ENCODE assay signal across 1 cellular context in genomic region chr9:95511232-95511951, GRCh38.
TF ChIP-seq lines count a peak whose summit lies in the region.

No MANE protein-coding gene starts in this region.

TF ChIP-seq in HepG2, 621 proteins besides CTCF, POLR2A, EP300 and RAD21 (continued from another document and continues in another):
- peak; percentile 61; the same call in 1 of the 2 replicates for TF ChIP-seq ARID4A (CRISPR knock-in tag; IDR thresholded peaks at IDR 0.05; ENCODE audit: borderline replicate concordance)
- TF ChIP-seq NR2F2 (IDR thresholded peaks at IDR 0.05; ENCODE audit: borderline replicate concordance, low read depth), result no peak
- TF ChIP-seq ZBED4 (CRISPR knock-in tag; IDR thresholded peaks at IDR 0.05; ENCODE audit: borderline replicate concordance), result no peak
- no peak for TF ChIP-seq IKZF4 (CRISPR knock-in tag; IDR thresholded peaks at IDR 0.05; ENCODE audit: borderline replicate concordance, low read depth, not compliant biosample characterization)
- TF ChIP-seq ZNF274 (CRISPR knock-in tag; IDR thresholded peaks at IDR 0.05), result peak; percentile 54; the same call in 1 of the 2 replicates
- TF ChIP-seq POLR2G (IDR thresholded peaks at IDR 0.05; ENCODE audit: low read depth, low read length), result peak; percentile 66; the same call in 1 of the 2 replicates
- TF ChIP-seq JUND (CRISPR knock-in tag; IDR thresholded peaks at IDR 0.05), result no peak
- no peak for TF ChIP-seq GABPA (IDR thresholded peaks at IDR 0.05; ENCODE audit: low read depth, low read length)
- peak; percentile 20; the same call in 1 of the 2 replicates for TF ChIP-seq GABPA (CRISPR knock-in tag; IDR thresholded peaks at IDR 0.05; ENCODE audit: low read depth)
- TF ChIP-seq, protein P1, sequence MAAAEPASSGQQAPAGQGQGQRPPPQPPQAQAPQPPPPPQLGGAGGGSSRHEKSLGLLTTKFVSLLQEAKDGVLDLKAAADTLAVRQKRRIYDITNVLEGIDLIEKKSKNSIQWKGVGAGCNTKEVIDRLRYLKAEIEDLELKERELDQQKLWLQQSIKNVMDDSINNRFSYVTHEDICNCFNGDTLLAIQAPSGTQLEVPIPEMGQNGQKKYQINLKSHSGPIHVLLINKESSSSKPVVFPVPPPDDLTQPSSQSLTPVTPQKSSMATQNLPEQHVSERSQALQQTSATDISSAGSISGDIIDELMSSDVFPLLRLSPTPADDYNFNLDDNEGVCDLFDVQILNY (CRISPR knock-in tag; conservative IDR thresholded peaks at IDR 0.05), result peak; percentile 58; the same call in 1 of the 2 replicates
- peak; percentile 64; the same call in 1 of the 2 replicates for TF ChIP-seq BORCS8-MEF2B (CRISPR knock-in tag; IDR thresholded peaks at IDR 0.05)
- 0 out of 2 replicates have a peak, but pooled peaks have one; percentile 64 for TF ChIP-seq PCBP1 (IDR thresholded peaks at IDR 0.05; ENCODE audit: borderline replicate concordance, low read depth, low read length)
- no peak for TF ChIP-seq TEF (CRISPR knock-in tag; IDR thresholded peaks at IDR 0.05)
- TF ChIP-seq ZMYM4 (CRISPR knock-in tag; IDR thresholded peaks at IDR 0.05), result no peak; the same call in 1 of the 2 replicates
- TF ChIP-seq ZNF615 (CRISPR knock-in tag; IDR thresholded peaks at IDR 0.05; ENCODE audit: borderline replicate concordance), result 0 out of 2 replicates have a peak, but pooled peaks have one; percentile 27
- no peak for TF ChIP-seq GRHL1 (CRISPR knock-in tag; conservative IDR thresholded peaks at IDR 0.05)
- no peak for TF ChIP-seq KLF6 (CRISPR knock-in tag; IDR thresholded peaks at IDR 0.05)
- no peak; the same call in 1 of the 2 replicates for TF ChIP-seq ZSCAN29 (CRISPR knock-in tag; conservative IDR thresholded peaks at IDR 0.05)
- no peak for TF ChIP-seq ZNF275 (CRISPR knock-in tag; IDR thresholded peaks at IDR 0.05; ENCODE audit: borderline replicate concordance)
- TF ChIP-seq ELF3 (CRISPR knock-in tag; IDR thresholded peaks at IDR 0.05), result no peak
- TF ChIP-seq ZNF761 (CRISPR knock-in tag; conservative IDR thresholded peaks at IDR 0.05), result no peak
- TF ChIP-seq ZNF660 (CRISPR knock-in tag; IDR thresholded peaks at IDR 0.05; ENCODE audit: borderline replicate concordance, low read depth), result no peak
- TF ChIP-seq ARNTL (CRISPR knock-in tag; IDR thresholded peaks at IDR 0.05), result no peak
- TF ChIP-seq RELA (CRISPR knock-in tag; IDR thresholded peaks at IDR 0.05), result no peak
- TF ChIP-seq ZBTB1 (CRISPR knock-in tag; IDR thresholded peaks at IDR 0.05; ENCODE audit: borderline replicate concordance), result no peak
- TF ChIP-seq ZEB1 (IDR thresholded peaks at IDR 0.05; ENCODE audit: insufficient replicate concordance, low read depth), result no peak
- no peak for TF ChIP-seq ZBTB3 (CRISPR knock-in tag; IDR thresholded peaks at IDR 0.05; ENCODE audit: borderline replicate concordance, low read depth)
- TF ChIP-seq KMT2B (CRISPR knock-in tag; IDR thresholded peaks at IDR 0.05), result no peak
- TF ChIP-seq ZNF558 (CRISPR knock-in tag; IDR thresholded peaks at IDR 0.05; ENCODE audit: borderline replicate concordance), result no peak
- no peak for TF ChIP-seq ZNF564 (CRISPR knock-in tag; IDR thresholded peaks at IDR 0.05)
- TF ChIP-seq ZNF607 (CRISPR knock-in tag; IDR thresholded peaks at IDR 0.05; ENCODE audit: borderline replicate concordance), result 0 out of 2 replicates have a peak, but pooled peaks have one; percentile 60
- no peak; the same call in 1 of the 2 replicates for TF ChIP-seq THAP11 (CRISPR knock-in tag; IDR thresholded peaks at IDR 0.05)
- TF ChIP-seq SYNCRIP (IDR thresholded peaks at IDR 0.05; ENCODE audit: insufficient read depth, low read depth, low read length), result no peak
- peak; percentile 36; the same call in 1 of the 2 replicates for TF ChIP-seq PAXIP1 (CRISPR knock-in tag; conservative IDR thresholded peaks at IDR 0.05)
- TF ChIP-seq, protein P2, sequence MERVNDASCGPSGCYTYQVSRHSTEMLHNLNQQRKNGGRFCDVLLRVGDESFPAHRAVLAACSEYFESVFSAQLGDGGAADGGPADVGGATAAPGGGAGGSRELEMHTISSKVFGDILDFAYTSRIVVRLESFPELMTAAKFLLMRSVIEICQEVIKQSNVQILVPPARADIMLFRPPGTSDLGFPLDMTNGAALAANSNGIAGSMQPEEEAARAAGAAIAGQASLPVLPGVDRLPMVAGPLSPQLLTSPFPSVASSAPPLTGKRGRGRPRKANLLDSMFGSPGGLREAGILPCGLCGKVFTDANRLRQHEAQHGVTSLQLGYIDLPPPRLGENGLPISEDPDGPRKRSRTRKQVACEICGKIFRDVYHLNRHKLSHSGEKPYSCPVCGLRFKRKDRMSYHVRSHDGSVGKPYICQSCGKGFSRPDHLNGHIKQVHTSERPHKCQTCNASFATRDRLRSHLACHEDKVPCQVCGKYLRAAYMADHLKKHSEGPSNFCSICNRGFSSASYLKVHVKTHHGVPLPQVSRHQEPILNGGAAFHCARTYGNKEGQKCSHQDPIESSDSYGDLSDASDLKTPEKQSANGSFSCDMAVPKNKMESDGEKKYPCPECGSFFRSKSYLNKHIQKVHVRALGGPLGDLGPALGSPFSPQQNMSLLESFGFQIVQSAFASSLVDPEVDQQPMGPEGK (CRISPR knock-in tag; IDR thresholded peaks at IDR 0.05), result peak; percentile 41
- TF ChIP-seq SMAD3 (CRISPR knock-in tag; IDR thresholded peaks at IDR 0.05), result no peak
- peak; percentile 55 for TF ChIP-seq ASH2L (IDR thresholded peaks at IDR 0.05; ENCODE audit: insufficient read length, low read depth, low read length)
- peak; percentile 30; the same call in 1 of the 2 replicates for TF ChIP-seq USF2 (IDR thresholded peaks at IDR 0.05; ENCODE audit: low read depth, low read length)
- peak; percentile 43; the same call in 1 of the 2 replicates for TF ChIP-seq USF2 (CRISPR knock-in tag; IDR thresholded peaks at IDR 0.05; ENCODE audit: borderline replicate concordance)
- TF ChIP-seq ATM (IDR thresholded peaks at IDR 0.05; ENCODE audit: borderline replicate concordance), result no peak
